In genomic region chr6:126091507-126091906, GRCh38 we compare ENCODE assay signal across 21 cellular contexts.
DNase-seq lines count a peak whose midpoint lies in the region; ATAC-seq and TF ChIP-seq lines count a peak whose summit lies in the region.
"Had no signal": no experiment of that assay in that cellular context is flagged by ENCODE, and none has a peak within 500 bp of the region (broad histone marks: within the 10 kb centered on the region; RNA-seq: fewer than 3 reads in every experiment).

No MANE protein-coding gene starts in this region.

- H3K36me3 Mint-ChIP-seq in endodermal cell (ENCODE audit: low read depth) (no peaks in the 10 kb centered on the region), neural crest cell (ENCODE audit: low read depth) (peaks cover 4% of the 10 kb centered on the region)
- peaks cover 4% of the 10 kb centered on the region for H3K36me3 Mint-ChIP-seq in activated CD4-positive, alpha-beta T cell treated with anti-CD3 and anti-CD28 coated beads for 36 hours (ENCODE audit: low read depth)

- no peaks in the 10 kb centered on the region for H3K4me1 ChIP-seq in A673 (ENCODE audit: insufficient read depth, low read length, poor library complexity, severe bottlenecking)
- no peaks in the 10 kb centered on the region for H3K4me1 ChIP-seq in NT2/D1 (ENCODE audit: insufficient read depth, insufficient read length)
- H3K4me1 ChIP-seq in endodermal cell (ENCODE audit: control insufficient read depth, insufficient read depth, low read length) = no peaks in the 10 kb centered on the region
- H3K4me1 ChIP-seq: SJCRH30 had no signal

- WGBS in endodermal cell (ENCODE audit: insufficient coverage in 1 of 2, insufficient read length in 1 of 2), 2 experiments = 42 to 78% methylated on average over 4 to 6 of the region's 6 CpGs

- intact Hi-C loops in A673 (cut with micrococcal nuclease; ENCODE audit: unreplicated experiment) = no loop called here
- intact Hi-C loops in activated CD4-positive, alpha-beta T cell treated with anti-CD3 and anti-CD28 coated beads for 36 hours (cut with DNase I, micrococcal nuclease) = no loop called here

- H3K4me3 ChIP-seq in A673 (ENCODE audit: low read depth, low read length, poor library complexity, severe bottlenecking) (no peak overlapping the region), NT2/D1 (ENCODE audit: insufficient read length, low read depth) (no peak overlapping the region), endodermal cell (ENCODE audit: low read length) (no peak overlapping the region)
- H3K4me3 ChIP-seq: GM23248, SJCRH30 had no signal

- DNase-seq in A673 (ENCODE audit: low spot score) (peak; percentile 63), NT2/D1 (ENCODE audit: low read depth, low spot score) (peak; percentile 23), endodermal cell (no peak), neural crest cell (ENCODE audit: low read depth, low spot score) (peak; percentile 10), NCI-H2081 (lab: John Stamatoyannopoulos, UW) (no peak), midbrain (lab: John Stamatoyannopoulos, UW) (no peak), C1 segment of cervical spinal cord (lab: John Stamatoyannopoulos, UW) (no peak)
- no peak for DNase-seq in activated CD4-positive, alpha-beta T cell treated with anti-CD3 and anti-CD28 coated beads for 36 hours
- DNase-seq: 8988T; CD8-positive, alpha-beta T cell; DMS79 treated with DMSO at 0.1 percent for 48 hours; GM23248; IMR-90; Kasumi-1; MM.1S; NCI-H1105 treated with DMSO at 0.1 percent for 48 hours; NCI-H1694 treated with DMSO at 0.1 percent for 48 hours; NCI-H446; NCI-H748 treated with DMSO at 0.1 percent for 48 hours; PC-3; SJCRH30 had no signal

- H3K27me3 ChIP-seq in A673 (replicated peaks; ENCODE audit: insufficient read depth, low read depth, low read length, poor library complexity) = peaks cover 24% of the 10 kb centered on the region
- no peaks in the 10 kb centered on the region for H3K27me3 ChIP-seq in NT2/D1 (ENCODE audit: insufficient read depth, insufficient read length)
- H3K27me3 ChIP-seq in endodermal cell (ENCODE audit: control insufficient read depth, insufficient read depth, low read length, poor library complexity, severe bottlenecking) = no peaks in the 10 kb centered on the region
- H3K27me3 ChIP-seq: SJCRH30 had no signal

- BruUV-seq in A673 (replicated peaks; lab: Mats Ljungman, UMichigan) = no TSS peak

- H3K36me3 ChIP-seq in A673 (ENCODE audit: insufficient read depth, low read length, poor library complexity, severe bottlenecking) = no peaks in the 10 kb centered on the region
- peaks cover 2% of the 10 kb centered on the region for H3K36me3 ChIP-seq in NT2/D1 (ENCODE audit: insufficient read depth, insufficient read length, low read length)
- H3K36me3 ChIP-seq in endodermal cell (ENCODE audit: control insufficient read depth, insufficient read depth, low read length) = no peaks in the 10 kb centered on the region
- H3K36me3 ChIP-seq: SJCRH30 had no signal

- H3K4me3 Mint-ChIP-seq in endodermal cell (no peak overlapping the region), neural crest cell (peak overlapping the region; percentile 50)
- no peak overlapping the region for H3K4me3 Mint-ChIP-seq in activated CD4-positive, alpha-beta T cell treated with anti-CD3 and anti-CD28 coated beads for 36 hours
- H3K4me3 Mint-ChIP-seq: CD8-positive, alpha-beta T cell had no signal

- peaks cover 2% of the 10 kb centered on the region for H3K4me1 Mint-ChIP-seq in endodermal cell
- H3K4me1 Mint-ChIP-seq in neural crest cell = peaks cover 20% of the 10 kb centered on the region
- H3K4me1 Mint-ChIP-seq in activated CD4-positive, alpha-beta T cell treated with anti-CD3 and anti-CD28 coated beads for 36 hours = peaks cover 3% of the 10 kb centered on the region

- H3K9me3 Mint-ChIP-seq in endodermal cell = no peaks in the 10 kb centered on the region
- no peaks in the 10 kb centered on the region for H3K9me3 Mint-ChIP-seq in neural crest cell
- H3K9me3 Mint-ChIP-seq in activated CD4-positive, alpha-beta T cell treated with anti-CD3 and anti-CD28 coated beads for 36 hours (ENCODE audit: low read depth) = no peaks in the 10 kb centered on the region
- H3K9me3 Mint-ChIP-seq: CD8-positive, alpha-beta T cell had no signal

- H3K27me3 Mint-ChIP-seq in endodermal cell (ENCODE audit: insufficient read depth) = no peaks in the 10 kb centered on the region
- peaks cover 3% of the 10 kb centered on the region for H3K27me3 Mint-ChIP-seq in neural crest cell (ENCODE audit: low read depth)
- no peaks in the 10 kb centered on the region for H3K27me3 Mint-ChIP-seq in activated CD4-positive, alpha-beta T cell treated with anti-CD3 and anti-CD28 coated beads for 36 hours

- CTCF ChIA-PET in A673 (lab: Charles Lee) = no interaction called here
- CTCF ChIA-PET in activated CD4-positive, alpha-beta T cell treated with anti-CD3 and anti-CD28 coated beads for 36 hours (lab: Charles Lee) = interaction anchor here (0.6 kb wide), 1 partner anchor 36 kb away, joined by 4 read pairs; no protein-coding TSS in a partner anchor

- H3K9ac ChIP-seq in NT2/D1 (ENCODE audit: insufficient read length, low read depth) (no peak overlapping the region), endodermal cell (ENCODE audit: extremely low read depth, low read length, poor library complexity, severe bottlenecking) (no peak overlapping the region)
- H3K9ac ChIP-seq: GM23248 had no signal

- POLR2A ChIA-PET in A673 (lab: Charles Lee; ENCODE audit: low non-redundant PET) = interaction anchor here (0.7 kb wide), 1 partner anchor 1175 kb away, joined by 5 read pairs; the partner anchor contains the start of gene RNF146
- POLR2A ChIA-PET in activated CD4-positive, alpha-beta T cell treated with anti-CD3 and anti-CD28 coated beads for 36 hours (lab: Charles Lee) = no interaction called here

- ATAC-seq in activated CD4-positive, alpha-beta T cell treated with anti-CD3 and anti-CD28 coated beads for 36 hours = no peak
- ATAC-seq: CD8-positive, alpha-beta T cell; PC-3 had no signal

- no peak for TF ChIP-seq CTCF in A673 (conservative IDR thresholded peaks at IDR 0.05; ENCODE audit: low read depth, low read length)
- TF ChIP-seq CTCF in endodermal cell (conservative IDR thresholded peaks at IDR 0.05) = no peak
- no peak for TF ChIP-seq CTCF in neural crest cell (conservative IDR thresholded peaks at IDR 0.05)

- peak overlapping the region; percentile 34 for H3K27ac Mint-ChIP-seq in endodermal cell
- peak overlapping the region; percentile 85 for H3K27ac Mint-ChIP-seq in neural crest cell (ENCODE audit: unreplicated experiment)
- no peak overlapping the region for H3K27ac Mint-ChIP-seq in activated CD4-positive, alpha-beta T cell treated with anti-CD3 and anti-CD28 coated beads for 36 hours
- H3K27ac Mint-ChIP-seq: CD8-positive, alpha-beta T cell had no signal

- no peaks in the 10 kb centered on the region for H3K9me3 ChIP-seq in A673 (ENCODE audit: low read depth, low read length, poor library complexity, severe bottlenecking)
- no peaks in the 10 kb centered on the region for H3K9me3 ChIP-seq in NT2/D1 (ENCODE audit: insufficient read depth, low read length)
- H3K9me3 ChIP-seq in endodermal cell (ENCODE audit: control insufficient read depth, low read length) = no peaks in the 10 kb centered on the region
- H3K9me3 ChIP-seq: SJCRH30 had no signal

- H3K27ac ChIP-seq in A673 (ENCODE audit: low read depth, low read length, poor library complexity, severe bottlenecking) = no peak overlapping the region
- peak overlapping the region; percentile 60 for H3K27ac ChIP-seq in endodermal cell (ENCODE audit: low read depth, low read length)
- H3K27ac ChIP-seq: GM23248, SJCRH30 had no signal

Comparison
In these comparisons a context has a peak if more than half of its experiments do, and no peak if none do; other contexts are left out.
1. DNase-seq: peak in A673 (single experiment), NT2/D1 (single experiment) and neural crest cell (single experiment); none in endodermal cell (single experiment), NCI-H2081 (0 of 2), midbrain (single experiment), C1 segment of cervical spinal cord (0 of 14) and activated CD4-positive, alpha-beta T cell treated with anti-CD3 and anti-CD28 coated beads for 36 hours (single experiment).